ENCODE assay signal across 12 cellular contexts in the genomic region with DNA sequence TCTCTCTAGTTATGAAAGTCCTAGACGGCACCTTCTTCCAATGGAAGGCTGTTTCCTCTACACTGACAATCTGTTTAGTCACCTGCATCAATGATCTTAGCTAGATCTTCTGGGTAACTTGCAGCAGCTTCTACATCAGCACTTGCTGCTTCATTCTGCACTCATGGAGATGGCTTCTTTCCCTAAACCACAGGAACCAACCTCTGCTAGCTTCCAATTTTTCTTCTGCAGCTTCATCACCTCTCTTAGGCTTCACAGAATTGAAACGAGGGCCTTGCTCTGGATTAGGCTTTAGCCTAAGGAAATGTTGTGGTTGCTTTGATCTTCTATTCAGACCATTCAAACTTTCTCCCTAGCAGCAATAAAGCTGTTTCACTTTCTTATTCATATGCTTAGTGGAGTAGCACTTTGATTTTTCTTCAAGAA. TPM values are rescaled to one million over a fixed set of nuclear protein-coding genes. Genes with fewer than 3 reads are reported as not detected.
DNase-seq lines count a peak whose midpoint lies in the region; ATAC-seq and TF ChIP-seq lines count a peak whose summit lies in the region.
"Had no signal": no experiment of that assay in that cellular context is flagged by ENCODE, and none has a peak within 500 bp of the region (broad histone marks: within the 10 kb centered on the region; RNA-seq: fewer than 3 reads in every experiment).

No MANE protein-coding gene starts in this region.

- no peak for TF ChIP-seq POLR2A in lower leg skin (IDR thresholded peaks at IDR 0.05)
- TF ChIP-seq POLR2A in erythroblast (IDR thresholded peaks at IDR 0.05; ENCODE audit: low read length): no peak

- DNase-seq in AG10803 (ENCODE audit: low read depth): peak; percentile 76
- peak; percentile 49 for DNase-seq in amniotic epithelial cell (ENCODE audit: low read depth)
- DNase-seq in NCI-H1092 treated with DMSO at 0.1 percent for 48 hours (lab: John Stamatoyannopoulos, UW): no peak
- DNase-seq in lower leg skin (ENCODE audit: low spot score in 2 of 2): no peak
- DNase-seq in erythroblast (lab: John Stamatoyannopoulos, UW): no peak
- DNase-seq: NCI-H146; small intestine; stimulated activated naive CD4-positive, alpha-beta T cell treated with Interleukin-2 at 50 U/mL for 16 hours had no signal

- 63 to 80% methylated on average over 2 of the region's 2 CpGs for WGBS in lower leg skin, 2 donors

- intact Hi-C loops in lower leg skin (cut with DNase I; ENCODE audit: low total_unique reads): no loop called here

- TF ChIP-seq CTCF in AG10803 (conservative IDR thresholded peaks at IDR 0.05; ENCODE audit: low read length): no peak
- TF ChIP-seq CTCF in lower leg skin (IDR thresholded peaks at IDR 0.05): no peak

- ATAC-seq in GM19025 (IDR thresholded peaks at IDR 0.05; ENCODE audit: low read depth, unreplicated experiment): peak; percentile 79
- ATAC-seq in HG03103 (IDR thresholded peaks at IDR 0.05; ENCODE audit: low read depth, unreplicated experiment): peak; percentile 68
- ATAC-seq in GM21526 (IDR thresholded peaks at IDR 0.05; ENCODE audit: low FRiP score, unreplicated experiment): no peak
- ATAC-seq: Right ventricle myocardium inferior had no signal

- H3K4me3 ChIP-seq in AG10803 (ENCODE audit: low read length) (no peak overlapping the region), lower leg skin (ENCODE audit: low read depth, poor library complexity, severe bottlenecking) (no peak overlapping the region)

RNA-seq across cellular contexts. Expression of a gene that starts 24.6 kb away (rescaled TPM):
- total RNA-seq in lower leg skin: 100 to 1,000 TPM in 3 of 4 donors, 10 to 100 TPM in 1; 94.9 to 170 (median 114) TPM

Comparison
In these comparisons a context has a peak if more than half of its experiments do, and no peak if none do; other contexts are left out.
1. DNase-seq: peak in AG10803 (single experiment) and amniotic epithelial cell (single experiment); none in NCI-H1092 treated with DMSO at 0.1 percent for 48 hours (single experiment), lower leg skin (0 of 2) and erythroblast (0 of 2).